1 cellular context compared by ENCODE assay signal in the genomic region with DNA sequence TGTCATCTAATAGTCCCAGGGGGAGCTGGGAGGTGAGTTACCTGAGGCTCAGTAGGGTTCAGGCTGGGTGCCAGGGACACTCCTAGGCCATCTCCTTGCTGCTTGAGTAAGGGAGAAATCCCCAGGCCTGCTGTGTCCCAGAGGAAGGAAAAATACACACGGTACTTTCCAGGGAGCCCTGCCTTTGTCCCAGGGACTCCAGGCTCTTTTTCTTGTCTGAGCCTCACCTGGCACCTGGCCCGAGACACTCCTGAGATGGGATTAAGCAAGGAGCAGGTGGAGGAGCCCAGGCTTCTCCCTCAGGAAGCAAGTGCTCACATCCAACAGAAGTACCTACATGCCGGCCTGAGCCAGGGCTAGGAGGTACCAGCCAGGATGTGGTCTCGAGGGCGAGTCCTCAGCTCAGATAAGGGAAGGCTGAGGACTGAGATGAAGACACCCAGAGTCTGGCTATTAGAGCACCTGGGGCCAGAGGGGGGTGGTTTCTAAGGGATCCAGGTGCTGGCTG.
TF ChIP-seq lines count a peak whose summit lies in the region.

No MANE protein-coding gene starts in this region.

TF ChIP-seq in HCT116, 20 proteins besides CTCF, POLR2A, EP300 and RAD21 (continued from another document):
- TF ChIP-seq, protein P1, sequence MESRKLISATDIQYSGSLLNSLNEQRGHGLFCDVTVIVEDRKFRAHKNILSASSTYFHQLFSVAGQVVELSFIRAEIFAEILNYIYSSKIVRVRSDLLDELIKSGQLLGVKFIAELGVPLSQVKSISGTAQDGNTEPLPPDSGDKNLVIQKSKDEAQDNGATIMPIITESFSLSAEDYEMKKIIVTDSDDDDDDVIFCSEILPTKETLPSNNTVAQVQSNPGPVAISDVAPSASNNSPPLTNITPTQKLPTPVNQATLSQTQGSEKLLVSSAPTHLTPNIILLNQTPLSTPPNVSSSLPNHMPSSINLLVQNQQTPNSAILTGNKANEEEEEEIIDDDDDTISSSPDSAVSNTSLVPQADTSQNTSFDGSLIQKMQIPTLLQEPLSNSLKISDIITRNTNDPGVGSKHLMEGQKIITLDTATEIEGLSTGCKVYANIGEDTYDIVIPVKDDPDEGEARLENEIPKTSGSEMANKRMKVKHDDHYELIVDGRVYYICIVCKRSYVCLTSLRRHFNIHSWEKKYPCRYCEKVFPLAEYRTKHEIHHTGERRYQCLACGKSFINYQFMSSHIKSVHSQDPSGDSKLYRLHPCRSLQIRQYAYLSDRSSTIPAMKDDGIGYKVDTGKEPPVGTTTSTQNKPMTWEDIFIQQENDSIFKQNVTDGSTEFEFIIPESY (IDR thresholded peaks at IDR 0.05; ENCODE audit: extremely low read depth, insufficient replicate concordance, low read length): no peak
- TF ChIP-seq ZNF274 (IDR thresholded peaks at IDR 0.05; ENCODE audit: low read depth, low read length) (no peak), CBX3 (IDR thresholded peaks at IDR 0.05; ENCODE audit: low read depth) (no peak), SRF (IDR thresholded peaks at IDR 0.05; ENCODE audit: low read depth) (no peak), SP1 (IDR thresholded peaks at IDR 0.05; ENCODE audit: low read depth) (no peak), EZH2phosphoT487 (IDR thresholded peaks at IDR 0.05; ENCODE audit: borderline replicate concordance) (no peak)
TF ChIP-seq in HCT116: peak in this region for 0.
